ENCODE assay signal across 1 cellular context in the genomic region with DNA sequence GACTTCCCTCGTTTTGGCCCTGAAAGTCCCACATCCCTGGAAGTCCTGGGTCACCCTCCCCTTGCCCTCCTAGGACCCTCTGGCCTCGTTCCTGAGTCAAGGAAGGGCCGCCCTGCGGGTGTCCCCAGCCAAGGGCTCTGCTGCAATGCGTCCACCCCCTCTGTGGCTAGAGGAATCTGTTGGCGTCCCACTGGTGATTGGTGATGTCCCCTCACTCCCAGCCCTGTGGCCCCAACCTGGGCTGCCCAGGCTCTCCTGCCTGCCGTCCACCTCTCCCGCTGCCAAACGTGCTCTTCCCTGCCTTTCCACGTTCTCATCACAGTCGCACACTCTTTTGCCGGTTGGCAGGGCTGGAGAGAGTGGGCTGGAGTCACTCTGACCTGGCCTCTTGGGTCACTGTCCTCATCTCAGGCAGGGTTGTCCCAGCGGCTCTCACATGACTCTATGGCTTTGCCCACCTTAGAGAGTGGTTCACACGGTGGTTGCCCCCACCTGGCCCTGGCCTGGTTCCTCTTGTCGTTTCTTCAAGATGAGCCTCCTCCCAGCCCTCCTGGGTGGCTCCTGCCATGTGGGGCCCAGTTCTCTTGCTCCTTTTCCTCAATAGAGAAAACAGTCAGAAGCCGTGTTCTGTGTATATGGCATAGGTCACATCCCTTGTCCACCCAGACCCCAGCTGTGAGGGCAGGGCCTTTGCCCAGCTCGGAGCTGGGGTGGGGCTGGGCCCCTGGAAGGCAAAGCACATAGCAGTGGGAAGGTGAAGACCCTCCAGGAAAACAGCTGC.
TF ChIP-seq lines count a peak whose summit lies in the region.

No MANE protein-coding gene starts in this region.

TF ChIP-seq in H1, 55 proteins besides CTCF, POLR2A, EP300 and RAD21 (continued from another document):
- TF ChIP-seq CREB1 (IDR thresholded peaks at IDR 0.05) (no peak), KDM5A (IDR thresholded peaks at IDR 0.05; ENCODE audit: low read length) (no peak), CTBP2 (IDR thresholded peaks at IDR 0.05; ENCODE audit: borderline replicate concordance, insufficient read depth, insufficient read length, low read length) (no peak), YY1 (IDR thresholded peaks at IDR 0.05; ENCODE audit: low read depth, low read length) (no peak), HDAC2 (IDR thresholded peaks at IDR 0.05; ENCODE audit: borderline replicate concordance in 1 of 2, low read depth in 2 of 2, low read length in 2 of 2) (no peak), TEAD4 (IDR thresholded peaks at IDR 0.05; ENCODE audit: low read depth, low read length) (no peak), TAF1 (IDR thresholded peaks at IDR 0.05; ENCODE audit: low read depth, low read length) (no peak), TCF12 (IDR thresholded peaks at IDR 0.05; ENCODE audit: low read depth, low read length) (no peak)
- TF ChIP-seq, protein P1, sequence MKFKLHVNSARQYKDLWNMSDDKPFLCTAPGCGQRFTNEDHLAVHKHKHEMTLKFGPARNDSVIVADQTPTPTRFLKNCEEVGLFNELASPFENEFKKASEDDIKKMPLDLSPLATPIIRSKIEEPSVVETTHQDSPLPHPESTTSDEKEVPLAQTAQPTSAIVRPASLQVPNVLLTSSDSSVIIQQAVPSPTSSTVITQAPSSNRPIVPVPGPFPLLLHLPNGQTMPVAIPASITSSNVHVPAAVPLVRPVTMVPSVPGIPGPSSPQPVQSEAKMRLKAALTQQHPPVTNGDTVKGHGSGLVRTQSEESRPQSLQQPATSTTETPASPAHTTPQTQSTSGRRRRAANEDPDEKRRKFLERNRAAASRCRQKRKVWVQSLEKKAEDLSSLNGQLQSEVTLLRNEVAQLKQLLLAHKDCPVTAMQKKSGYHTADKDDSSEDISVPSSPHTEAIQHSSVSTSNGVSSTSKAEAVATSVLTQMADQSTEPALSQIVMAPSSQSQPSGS (IDR thresholded peaks at IDR 0.05; ENCODE audit: low read length): no peak
TF ChIP-seq in H1: peak in this region for 0.
